ENCODE assay signal across 27 cellular contexts in the genomic region with DNA sequence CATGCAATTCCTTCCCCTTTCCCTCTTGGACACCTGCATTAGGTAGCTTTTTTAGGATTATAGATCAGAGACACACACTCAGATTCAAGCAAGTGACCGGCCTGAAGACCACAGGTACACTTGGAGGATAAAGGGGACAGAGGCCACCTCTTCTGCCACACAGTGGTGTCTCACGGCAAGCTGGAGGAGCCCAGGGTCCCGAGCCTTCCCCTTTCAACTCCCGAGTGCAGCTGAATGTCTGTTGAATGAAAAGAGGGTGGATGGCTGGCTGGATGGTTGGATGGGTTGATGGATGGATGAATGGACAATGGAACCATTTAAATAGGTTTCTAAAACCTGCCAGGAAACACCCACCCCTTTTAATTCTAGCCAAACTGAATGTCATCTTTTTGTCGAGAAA. TPM values are rescaled to one million over a fixed set of nuclear protein-coding genes. Genes with fewer than 3 reads are reported as not detected.
DNase-seq lines count a peak whose midpoint lies in the region; ATAC-seq, FAIRE-seq and TF ChIP-seq lines count a peak whose summit lies in the region.
"Had no signal": no experiment of that assay in that cellular context is flagged by ENCODE, and none has a peak within 500 bp of the region (broad histone marks: within the 10 kb centered on the region; RNA-seq: fewer than 3 reads in every experiment).

No MANE protein-coding gene starts in this region.

- H3K4me2 ChIP-seq in smooth muscle cell, result no peak overlapping the region
- H3K4me2 ChIP-seq: BLaER1 treated with 17β-estradiol and CSF1 and Interleukin-3, amounts not matched to agents 10 nM and 100 nM; PC-9 had no signal

- no peak overlapping the region for H3K4me3 ChIP-seq in CD8-positive, alpha-beta memory T cell (ENCODE audit: low read length)
- H3K4me3 ChIP-seq in kidney (ENCODE audit: low read length in 2 of 2), result no peak overlapping the region
- H3K4me3 ChIP-seq in smooth muscle cell, result no peak overlapping the region
- H3K4me3 ChIP-seq: BLaER1 treated with 17β-estradiol and CSF1 and Interleukin-3, amounts not matched to agents 10 nM and 100 nM; PC-9; right lobe of liver; SJCRH30; thyroid gland had no signal

- peak in 1 of 5 donors; percentile 11 for DNase-seq in CD8-positive, alpha-beta memory T cell
- DNase-seq in activated T-helper 1 cell treated with anti-CD3 and anti-CD28 coated beads, Interleukin-12 subunit alpha, Interleukin-12 subunit beta, Interleukin-2, Interleukin-4 antibody, amounts not matched to agents 30 ng/mL and 10 ng/mL and 1 ng/mL, durations not matched to agents 14 hours and 24 hours and 36 hours (ENCODE audit: low spot score), result no peak
- DNase-seq in kidney, result peak; percentile 21
- DNase-seq in smooth muscle cell (lab: John Stamatoyannopoulos, UW; ENCODE audit: unreplicated experiment), result no peak
- DNase-seq in effector CD8-positive, alpha-beta T cell (lab: John Stamatoyannopoulos, UW), result no peak
- no peak for DNase-seq in effector CD4-positive, alpha-beta T cell
- DNase-seq: activated B cell treated with CpG ODN at 0.5 μM for 24 hours; activated CD4-positive, alpha-beta T cell treated with anti-CD3 and anti-CD28 coated beads, Interleukin-2, amount 50 U/mL, for 1 hour; activated naive CD4-positive, alpha-beta T cell treated with anti-CD3 and anti-CD28 coated beads, Interleukin-2, amount 50 U/mL, for 16 hours; activated T-cell treated with anti-CD3 and anti-CD28 coated beads, Interleukin-2, amount 50 U/mL, for 72 hours; caudate nucleus; DMS79; GDM1; H9; NCI-H187; NCI-H526; NK-92 treated with Interleukin-12 subunit alpha and Interleukin-12 subunit beta, amount 100 ng/mL, for 24 hours; PC-9; stimulated activated naive CD8-positive, alpha-beta T cell treated with anti-CD3 and anti-CD28 coated beads, Interleukin-15, Interleukin-2, amounts not matched to agents 100 U/mL and 50 U/mL, for 24 hours; T-helper 1 cell; thyroid gland had no signal

- H3K36me3 Mint-ChIP-seq in CD8-positive, alpha-beta memory T cell, result peaks cover 0 to 3% (median 0%) of the 10 kb centered on the region in 3 donors
- no peaks in the 10 kb centered on the region for H3K36me3 Mint-ChIP-seq in activated T-helper 1 cell treated with anti-CD3 and anti-CD28 coated beads, Interleukin-12 subunit alpha, Interleukin-12 subunit beta, Interleukin-2, Interleukin-4 antibody, amounts not matched to agents 30 ng/mL and 10 ng/mL and 1 ng/mL, durations not matched to agents 14 hours and 24 hours and 36 hours (ENCODE audit: low read depth)

- H3K9me3 ChIP-seq in CD8-positive, alpha-beta memory T cell (ENCODE audit: low read length), result no peaks in the 10 kb centered on the region
- H3K9me3 ChIP-seq in kidney (ENCODE audit: control insufficient read depth in 1 of 2, low read length in 2 of 2) (peaks cover 0 to 7% of the 10 kb centered on the region in 2 donors), smooth muscle cell (replicated peaks; ENCODE audit: low read depth) (no peaks in the 10 kb centered on the region)
- H3K9me3 ChIP-seq: right lobe of liver, SJCRH30, thyroid gland had no signal

- H3K27ac ChIP-seq in CD8-positive, alpha-beta memory T cell (ENCODE audit: low read depth, low read length), result peak overlapping the region; percentile 45
- H3K27ac ChIP-seq in kidney (ENCODE audit: low read depth in 2 of 2, low read length in 2 of 2) (no peak overlapping the region), smooth muscle cell (ENCODE audit: low read depth) (peak overlapping the region; percentile 63)
- H3K27ac ChIP-seq: BLaER1 treated with 17β-estradiol and CSF1 and Interleukin-3, amounts not matched to agents 10 nM and 100 nM; parathyroid adenoma; PC-9; SJCRH30; thyroid gland had no signal

- peaks cover 0 to 12% (median 10%) of the 10 kb centered on the region in 3 donors for H3K4me1 Mint-ChIP-seq in CD8-positive, alpha-beta memory T cell
- no peaks in the 10 kb centered on the region for H3K4me1 Mint-ChIP-seq in activated T-helper 1 cell treated with anti-CD3 and anti-CD28 coated beads, Interleukin-12 subunit alpha, Interleukin-12 subunit beta, Interleukin-2, Interleukin-4 antibody, amounts not matched to agents 30 ng/mL and 10 ng/mL and 1 ng/mL, durations not matched to agents 14 hours and 24 hours and 36 hours (ENCODE audit: low read depth)
- H3K4me1 Mint-ChIP-seq: activated B cell treated with CpG ODN at 0.5 μM for 24 hours had no signal

- no peak for ATAC-seq in SK-N-SH treated with all-trans-retinoic acid at 6 μM for 48 hours
- ATAC-seq: activated T-cell treated with anti-CD3 and anti-CD28 coated beads, Interleukin-2, amount 50 U/mL, for 72 hours; stimulated activated naive CD8-positive, alpha-beta T cell treated with anti-CD3 and anti-CD28 coated beads, Interleukin-15, Interleukin-2, amounts not matched to agents 100 U/mL and 50 U/mL, for 24 hours had no signal

- H3K4me3 Mint-ChIP-seq in CD8-positive, alpha-beta memory T cell, result no peak overlapping the region
- no peak overlapping the region for H3K4me3 Mint-ChIP-seq in activated T-helper 1 cell treated with anti-CD3 and anti-CD28 coated beads, Interleukin-12 subunit alpha, Interleukin-12 subunit beta, Interleukin-2, Interleukin-4 antibody, amounts not matched to agents 30 ng/mL and 10 ng/mL and 1 ng/mL, durations not matched to agents 14 hours and 24 hours and 36 hours
- H3K4me3 Mint-ChIP-seq: activated B cell treated with CpG ODN at 0.5 μM for 24 hours; activated T-cell treated with anti-CD3 and anti-CD28 coated beads, Interleukin-2, amount 50 U/mL, for 72 hours; dendritic cell treated with granulocyte-macrophage colony-stimulating factor and Interleukin-4, amounts not matched to agents 40 ng/mL and 50 ng/mL, for 4 days; H9 had no signal

- H3K27ac Mint-ChIP-seq in CD8-positive, alpha-beta memory T cell, result peak overlapping the region in 1 of 8 donors; percentile 2
- H3K27ac Mint-ChIP-seq in activated T-helper 1 cell treated with anti-CD3 and anti-CD28 coated beads, Interleukin-12 subunit alpha, Interleukin-12 subunit beta, Interleukin-2, Interleukin-4 antibody, amounts not matched to agents 30 ng/mL and 10 ng/mL and 1 ng/mL, durations not matched to agents 14 hours and 24 hours and 36 hours, result peak overlapping the region; percentile 21
- H3K27ac Mint-ChIP-seq: activated B cell treated with CpG ODN at 0.5 μM for 24 hours; activated T-cell treated with anti-CD3 and anti-CD28 coated beads, Interleukin-2, amount 50 U/mL, for 72 hours; dendritic cell treated with granulocyte-macrophage colony-stimulating factor and Interleukin-4, amounts not matched to agents 40 ng/mL and 50 ng/mL, for 4 days; H9 had no signal

- no peak for TF ChIP-seq CTCF in kidney (IDR thresholded peaks at IDR 0.05; ENCODE audit: borderline replicate concordance, extremely low read depth, insufficient read depth)
- TF ChIP-seq CTCF in smooth muscle cell (IDR thresholded peaks at IDR 0.05; ENCODE audit: borderline replicate concordance, insufficient read depth, poor library complexity, severe bottlenecking), result no peak

- no peaks in the 10 kb centered on the region for H3K79me2 ChIP-seq in smooth muscle cell (ENCODE audit: low read depth)
- H3K79me2 ChIP-seq: parathyroid adenoma had no signal

- no peaks in the 10 kb centered on the region for H3K27me3 ChIP-seq in CD8-positive, alpha-beta memory T cell (ENCODE audit: insufficient read depth, low read length, poor library complexity, severe bottlenecking)
- H3K27me3 ChIP-seq in smooth muscle cell (ENCODE audit: low read depth), result no peaks in the 10 kb centered on the region
- H3K27me3 ChIP-seq: BLaER1 treated with 17β-estradiol and CSF1 and Interleukin-3, amounts not matched to agents 10 nM and 100 nM; right lobe of liver; SJCRH30; thyroid gland had no signal

- CTCF ChIA-PET in CD8-positive, alpha-beta memory T cell (lab: Charles Lee), result no interaction called here

- no peak for FAIRE-seq in kidney (lab: Jason Lieb, UNC)

- no peaks in the 10 kb centered on the region for H4K20me1 ChIP-seq in smooth muscle cell (ENCODE audit: low read depth)
- H4K20me1 ChIP-seq: BLaER1 treated with 17β-estradiol and CSF1 and Interleukin-3, amounts not matched to agents 10 nM and 100 nM had no signal

- no peak overlapping the region for H3K9ac ChIP-seq in kidney (ENCODE audit: low read length in 2 of 2)
- no peak overlapping the region for H3K9ac ChIP-seq in smooth muscle cell (ENCODE audit: low read depth)
- H3K9ac ChIP-seq: BLaER1 treated with 17β-estradiol and CSF1 and Interleukin-3, amounts not matched to agents 10 nM and 100 nM; parathyroid adenoma had no signal

- 93% methylated on average over 5 of the region's 5 CpGs for WGBS in smooth muscle cell (ENCODE audit: low lambda C conversion rate)

- H3F3A ChIP-seq in smooth muscle cell (ENCODE audit: low read depth), result peaks cover 13% of the 10 kb centered on the region

- no peaks in the 10 kb centered on the region for H3K27me3 Mint-ChIP-seq in CD8-positive, alpha-beta memory T cell
- H3K27me3 Mint-ChIP-seq in activated T-helper 1 cell treated with anti-CD3 and anti-CD28 coated beads, Interleukin-12 subunit alpha, Interleukin-12 subunit beta, Interleukin-2, Interleukin-4 antibody, amounts not matched to agents 30 ng/mL and 10 ng/mL and 1 ng/mL, durations not matched to agents 14 hours and 24 hours and 36 hours (ENCODE audit: insufficient read depth), result peaks cover 6% of the 10 kb centered on the region

- H3K4me1 ChIP-seq in CD8-positive, alpha-beta memory T cell (ENCODE audit: insufficient read depth, low read length), result peaks cover under 1% of the 10 kb centered on the region
- no peaks in the 10 kb centered on the region for H3K4me1 ChIP-seq in kidney (ENCODE audit: control insufficient read depth in 1 of 2, insufficient read depth in 1 of 2, low read depth in 1 of 2, low read length in 2 of 2)
- no peaks in the 10 kb centered on the region for H3K4me1 ChIP-seq in smooth muscle cell (ENCODE audit: low read depth)

- no peak overlapping the region for H2AFZ ChIP-seq in smooth muscle cell (ENCODE audit: low read depth)
- H2AFZ ChIP-seq: parathyroid adenoma, PC-9 had no signal

- POLR2A ChIA-PET in CD8-positive, alpha-beta memory T cell (lab: Charles Lee), result no interaction called here

- intact Hi-C loops in activated T-helper 1 cell treated with anti-CD3 and anti-CD28 coated beads, Interleukin-12 subunit alpha, Interleukin-12 subunit beta, Interleukin-2, Interleukin-4 antibody, amounts not matched to agents 30 ng/mL and 10 ng/mL and 1 ng/mL, durations not matched to agents 14 hours and 24 hours and 36 hours (cut with micrococcal nuclease), result no loop called here
- intact Hi-C loops in kidney (cut with DNase I), result no loop called here

- H3K9me3 Mint-ChIP-seq in CD8-positive, alpha-beta memory T cell, result peaks cover 0 to 4% (median 0%) of the 10 kb centered on the region in 5 donors
- no peaks in the 10 kb centered on the region for H3K9me3 Mint-ChIP-seq in activated T-helper 1 cell treated with anti-CD3 and anti-CD28 coated beads, Interleukin-12 subunit alpha, Interleukin-12 subunit beta, Interleukin-2, Interleukin-4 antibody, amounts not matched to agents 30 ng/mL and 10 ng/mL and 1 ng/mL, durations not matched to agents 14 hours and 24 hours and 36 hours
- H3K9me3 Mint-ChIP-seq: activated B cell treated with CpG ODN at 0.5 μM for 24 hours, H9 had no signal

- H3K36me3 ChIP-seq in CD8-positive, alpha-beta memory T cell (ENCODE audit: insufficient read depth, low read length), result no peaks in the 10 kb centered on the region
- H3K36me3 ChIP-seq in kidney (ENCODE audit: control insufficient read depth in 1 of 2, insufficient read depth in 2 of 2, low read length in 2 of 2) (no peaks in the 10 kb centered on the region), smooth muscle cell (ENCODE audit: low read depth) (no peaks in the 10 kb centered on the region)
- H3K36me3 ChIP-seq: BLaER1 treated with 17β-estradiol and CSF1 and Interleukin-3, amounts not matched to agents 10 nM and 100 nM; right lobe of liver; SJCRH30; thyroid gland had no signal

RNA-seq across cellular contexts. Expression of gene ZMIZ1, which starts 49.3 kb away (rescaled TPM):
- 10 to 100 TPM; 34.7 to 36.3 TPM for total RNA-seq in CD8-positive, alpha-beta memory T cell
- polyA plus RNA-seq in CD8-positive, alpha-beta memory T cell, result 8.0 TPM
- 67.6 and 67.8 TPM in 2 replicates for total RNA-seq in activated T-helper 1 cell treated with anti-CD3 and anti-CD28 coated beads, Interleukin-12 subunit alpha, Interleukin-12 subunit beta, Interleukin-2, Interleukin-4 antibody, amounts not matched to agents 30 ng/mL and 10 ng/mL and 1 ng/mL, durations not matched to agents 14 hours and 24 hours and 36 hours
- 97.6 TPM for total RNA-seq in kidney
- polyA plus RNA-seq in kidney (ENCODE audit: insufficient read depth, low read depth, low replicate concordance), result 14.2 TPM
- 12.0 and 31.3 TPM in 2 replicates for total RNA-seq in smooth muscle cell
- polyA plus RNA-seq in smooth muscle cell, result 24.2 and 28.9 TPM in 2 replicates

Comparison
In these comparisons a context has a peak if more than half of its experiments do, and no peak if none do; other contexts are left out.
1. H3K27ac ChIP-seq: peak in CD8-positive, alpha-beta memory T cell (single experiment) and smooth muscle cell (single experiment); none in kidney (0 of 2).